Comparison of ENCODE assay signal across 1 cellular context in genomic region chr5:60982127-60982526, GRCh38. TPM values are rescaled to one million over a fixed set of nuclear protein-coding genes. Genes with fewer than 3 reads are reported as not detected.
DNase-seq lines count a peak whose midpoint lies in the region; ATAC-seq, FAIRE-seq and TF ChIP-seq lines count a peak whose summit lies in the region.
"Not testable (repeated sequence)": the region's sequence is repeated elsewhere in the genome, so short reads cannot be mapped to it uniquely, and the experiment has no call there.

No MANE protein-coding gene starts in this region.

- not testable (repeated sequence) for TF ChIP-seq POLR2A in K562 (conservative IDR thresholded peaks at IDR 0.05)

- not testable (repeated sequence) for H3K36me3 ChIP-seq in K562 (ENCODE audit: control insufficient read depth, insufficient read depth, low read length)

- peaks cover 14% of the 10 kb centered on the region for H3K79me2 ChIP-seq in K562 (ENCODE audit: control insufficient read depth, insufficient read depth, low read length)

- not testable (repeated sequence) for DNase-seq in K562 (ENCODE audit: extremely low read depth in 1 of 4, low spot score in 3 of 4)

- H3K9me3 ChIP-seq in K562 (replicated peaks; ENCODE audit: control insufficient read depth, insufficient read depth, low read depth, low read length) = not testable (repeated sequence)

- H3K9me1 ChIP-seq in K562 (ENCODE audit: control insufficient read depth, insufficient read depth, low read length) = not testable (repeated sequence)

- not testable (repeated sequence) for H3K4me2 ChIP-seq in K562 (ENCODE audit: insufficient read depth, low read length)

- not testable (repeated sequence) for BruUV-seq in K562 (replicated peaks; lab: Mats Ljungman, UMichigan)

- H3K27ac ChIP-seq in K562 (ENCODE audit: extremely low read depth, low read depth, low read length) = not testable (repeated sequence)

- WGBS in K562 (ENCODE audit: insufficient coverage, low coverage, missing lambda C conversion rate) = 90% methylated on average over 3 of the region's 3 CpGs

- not testable (repeated sequence) for H3K27me3 ChIP-seq in K562 (ENCODE audit: control insufficient read depth in 2 of 2, insufficient read depth in 2 of 2, low read length in 2 of 2)

- TF ChIP-seq RAD21 in K562 (CRISPR knock-in tag; conservative IDR thresholded peaks at IDR 0.05 in 1 of 2, IDR thresholded peaks at IDR 0.05 in 1 of 2) = not testable (repeated sequence)

- intact Hi-C loops in K562 (cut with micrococcal nuclease) = not testable (repeated sequence)

- ATAC-seq in K562 = not testable (repeated sequence)

- not testable (repeated sequence) for H3K9ac ChIP-seq in K562 (ENCODE audit: insufficient read depth in 1 of 2, low read depth in 2 of 2, low read length in 2 of 2)

- not testable (repeated sequence) for H2AFZ ChIP-seq in K562 (ENCODE audit: low read depth, low read length)

- not testable (repeated sequence) for TF ChIP-seq EP300 in K562 (IDR thresholded peaks at IDR 0.05; ENCODE audit: low read length)

- CTCF ChIA-PET in K562 (lab: Yijun Ruan, JAX; ENCODE audit: low intra/inter-chr PET ratio) = not testable (repeated sequence)

- POLR2A ChIA-PET in K562 (lab: Yijun Ruan, JAX) = not testable (repeated sequence)

- H3K4me3 ChIP-seq in K562 = not testable (repeated sequence)

- H3K4me1 ChIP-seq in K562 (replicated peaks in 1 of 2; ENCODE audit: control insufficient read depth in 2 of 2, insufficient read depth in 2 of 2, low read length in 2 of 2) = peaks cover 22 to 26% of the 10 kb centered on the region in 2 experiments

- not testable (repeated sequence) for TF ChIP-seq CTCF in K562 (IDR thresholded peaks at IDR 0.05 in 2 of 3, conservative IDR thresholded peaks at IDR 0.05 in 1 of 3; ENCODE audit: insufficient read depth in 2 of 3, low read depth in 1 of 3, low read length in 3 of 3)

- not testable (repeated sequence) for FAIRE-seq in K562 (lab: Jason Lieb, UNC)

- in situ Hi-C loops in K562 (cut with MboI) = not testable (repeated sequence)

- H4K20me1 ChIP-seq in K562 (replicated peaks; ENCODE audit: control insufficient read depth, insufficient read depth, low read length) = peaks cover 17% of the 10 kb centered on the region

TF ChIP-seq in K562, 482 proteins besides CTCF, POLR2A, EP300 and RAD21:
- TF ChIP-seq TRIM24 (IDR thresholded peaks at IDR 0.05) (peak; percentile 11 to 14; a peak in 1 of 4 replicates), ZNF431 (CRISPR knock-in tag; IDR thresholded peaks at IDR 0.05) (peak; percentile 91)
TF ChIP-seq in K562: peak in this region for 2; not testable (repeated sequence) for 480.

RNA-seq across cellular contexts. Expression of gene NDUFAF2, which starts 37.1 kb away (rescaled TPM):
- 8.3 and 9.4 TPM in 2 replicates for total RNA-seq in K562 (2011; cell fraction: chromatin; rRNA removed; ENCODE audit: low replicate concordance)
- 14.2 and 15.7 TPM in 2 replicates for total RNA-seq in K562 (2011; cell fraction: nucleolus; rRNA removed)
- total RNA-seq in K562 (2011; cell fraction: nucleoplasm; rRNA removed) = 8.9 and 10.3 TPM in 2 replicates
- 61.5 and 66.4 TPM in 2 replicates for total RNA-seq in K562 (2014; rRNA removed)
- 95.9 and 104 TPM in 2 replicates for total RNA-seq in K562 (2014; rRNA removed; fragmentation: Illumina TruSeq; extraction: Trizol)
- total RNA-seq in K562 (2015; rRNA removed; fragmentation: Illumina TruSeq; extraction: Trizol) = 89.3 and 93.6 TPM in 2 replicates
- total RNA-seq in K562 (2021) = 56.0 and 58.9 TPM in 2 replicates
- 55.5 and 64.3 TPM in 2 replicates for polyA plus RNA-seq in K562 (2011; rRNA removed)
- polyA plus RNA-seq in K562 (2011; cell fraction: cytosol; rRNA removed) = 11.2 and 17.8 TPM in 2 replicates
- polyA plus RNA-seq in K562 (2011; cell fraction: nucleus; rRNA removed) = 11.4 and 15.6 TPM in 2 replicates
- polyA plus RNA-seq in K562 (2012) = 52.2 and 79.7 TPM in 2 replicates
- 81.0 and 100 TPM in 2 replicates for polyA plus RNA-seq in K562 (2014; fragmentation: Illumina TruSeq; extraction: Trizol)
- 100 to 1,000 TPM; 140 to 155 TPM for polyA plus RNA-seq in K562 (2014; fragmentation: Nextera tagmentation; extraction: Ambion mirVana)
- polyA plus RNA-seq in K562 (2014; rRNA removed) = 112 and 128 TPM in 2 replicates
- polyA minus RNA-seq in K562 (2011; rRNA and poly(A)+ RNA removed) = 13.2 and 13.3 TPM in 2 replicates
- 14.3 and 27.4 TPM in 2 replicates for polyA minus RNA-seq in K562 (2011; cell fraction: cytosol; rRNA and poly(A)+ RNA removed)
- polyA minus RNA-seq in K562 (2011; cell fraction: nucleus; rRNA and poly(A)+ RNA removed) = 19.0 and 30.5 TPM in 2 replicates

RNA-seq across cellular contexts. Expression of gene ERCC8, which starts 37.3 kb away (rescaled TPM):
- total RNA-seq in K562 (2011; cell fraction: chromatin; rRNA removed; ENCODE audit: low replicate concordance) = 22.7 and 43.4 TPM in 2 replicates
- 10.0 and 16.1 TPM in 2 replicates for total RNA-seq in K562 (2011; cell fraction: nucleolus; rRNA removed)
- 21.8 and 37.2 TPM in 2 replicates for total RNA-seq in K562 (2011; cell fraction: nucleoplasm; rRNA removed)
- total RNA-seq in K562 (2014; rRNA removed) (10.1 and 14.6 TPM in 2 replicates), K562 (2014; rRNA removed; fragmentation: Illumina TruSeq; extraction: Trizol) (29.0 and 30.0 TPM in 2 replicates), K562 (2015; rRNA removed; fragmentation: Illumina TruSeq; extraction: Trizol) (24.4 and 24.8 TPM in 2 replicates), K562 (2021) (14.1 and 15.6 TPM in 2 replicates)
- polyA plus RNA-seq in K562 (2011; rRNA removed) (36.7 and 41.8 TPM in 2 replicates), K562 (2014; fragmentation: Illumina TruSeq; extraction: Trizol) (19.1 and 20.4 TPM in 2 replicates), K562 (2014; fragmentation: Nextera tagmentation; extraction: Ambion mirVana) (10 to 100 TPM; 37.1 to 39.4 TPM), K562 (2014; rRNA removed) (16.1 and 17.1 TPM in 2 replicates)
- polyA plus RNA-seq in K562 (2011; cell fraction: cytosol; rRNA removed) = 12.6 and 25.9 TPM in 2 replicates
- polyA plus RNA-seq in K562 (2011; cell fraction: nucleus; rRNA removed) = 13.4 and 20.6 TPM in 2 replicates
- polyA plus RNA-seq in K562 (2012) = 9.3 and 12.2 TPM in 2 replicates
- 32.3 and 39.8 TPM in 2 replicates for polyA minus RNA-seq in K562 (2011; rRNA and poly(A)+ RNA removed)
- polyA minus RNA-seq in K562 (2011; cell fraction: cytosol; rRNA and poly(A)+ RNA removed) = 18.1 and 18.3 TPM in 2 replicates
- 20.5 and 34.9 TPM in 2 replicates for polyA minus RNA-seq in K562 (2011; cell fraction: nucleus; rRNA and poly(A)+ RNA removed)
